ENCODE assay signal across 1 cellular context in genomic region chr14:23299986-23300686, GRCh38.
TF ChIP-seq lines count a peak whose summit lies in the region.

No MANE protein-coding gene starts in this region.

TF ChIP-seq in HCT116, 20 proteins besides CTCF, POLR2A, EP300 and RAD21 (continued from another document):
- TF ChIP-seq JUND (IDR thresholded peaks at IDR 0.05) (no peak), ZNF274 (IDR thresholded peaks at IDR 0.05; ENCODE audit: low read depth, low read length) (no peak), ATF3 (IDR thresholded peaks at IDR 0.05) (no peak), ZBTB33 (IDR thresholded peaks at IDR 0.05; ENCODE audit: extremely low read depth, insufficient replicate concordance, low read length) (no peak)
